ENCODE assay signal across 29 cellular contexts in genomic region chr9:97756991-97757390, GRCh38.
"Had no signal": no experiment of that assay in that cellular context is flagged by ENCODE, and none has a peak within 500 bp of the region (broad histone marks: within the 10 kb centered on the region; RNA-seq: fewer than 3 reads in every experiment).

No MANE protein-coding gene starts in this region.

- H3K4me3 ChIP-seq: ascending aorta had no signal

- H3K27ac ChIP-seq: ascending aorta, WERI-Rb-1 had no signal

- H3K27me3 ChIP-seq: ascending aorta had no signal

- H3K36me3 ChIP-seq: ascending aorta, WERI-Rb-1 had no signal

- FAIRE-seq: TTC549 had no signal

- H3K9me3 ChIP-seq: ascending aorta had no signal

- ATAC-seq: activated CD4-positive, alpha-beta T cell treated with anti-CD3 and anti-CD28 coated beads for 36 hours; activated CD4-positive, CD25-positive, alpha-beta regulatory T cell treated with anti-CD3 and anti-CD28 coated beads, Interleukin-2, amount 50 U/mL, for 24 hours; activated CD8-positive, alpha-beta memory T cell treated with anti-CD3 and anti-CD28 coated beads, Interleukin-2, amount 10 ng/mL, durations not matched to agents 7 days and 5 days; activated CD8-positive, alpha-beta T cell treated with anti-CD3 and anti-CD28 coated beads, Interleukin-2, amount 10 ng/mL, durations not matched to agents 7 days and 5 days; activated naive CD8-positive, alpha-beta T cell treated with anti-CD3 and anti-CD28 coated beads, Interleukin-2, amount 50 U/mL, for 24 hours; WTC11 had no signal

- DNase-seq: activated CD4-positive, alpha-beta memory T cell treated with anti-CD3 and anti-CD28 coated beads, Interleukin-2, amount 10 ng/mL, durations not matched to agents 7 days and 5 days; activated CD4-positive, alpha-beta T cell treated with anti-CD3 and anti-CD28 coated beads for 1 hour; activated CD4-positive, alpha-beta T cell treated with anti-CD3 and anti-CD28 coated beads for 36 hours; activated CD4-positive, alpha-beta T cell treated with anti-CD3 and anti-CD28 coated beads for 48 hours; activated CD4-positive, alpha-beta T cell treated with anti-CD3 and anti-CD28 coated beads, Interleukin-2, amount 10 ng/mL, durations not matched to agents 7 days and 5 days; activated CD4-positive, alpha-beta T cell treated with anti-CD3 and anti-CD28 coated beads, Interleukin-2, amount 50 U/mL, for 48 hours; activated CD4-positive, CD25-positive, alpha-beta regulatory T cell; activated CD8-positive, alpha-beta memory T cell treated with anti-CD3 and anti-CD28 coated beads for 24 hours; activated CD8-positive, alpha-beta memory T cell treated with anti-CD3 and anti-CD28 coated beads, Interleukin-2, amount 10 ng/mL, durations not matched to agents 7 days and 5 days; activated CD8-positive, alpha-beta memory T cell treated with anti-CD3 and anti-CD28 coated beads, Interleukin-2, amount 50 U/mL, for 48 hours; activated CD8-positive, alpha-beta T cell treated with anti-CD3 and anti-CD28 coated beads, Interleukin-2, amount 10 ng/mL, durations not matched to agents 7 days and 5 days; activated effector memory CD4-positive, alpha-beta T cell treated with Interleukin-2 at 50 U/mL for 16 hours; activated gamma-delta T cell; activated naive CD4-positive, alpha-beta T cell treated with anti-CD3 and anti-CD28 coated beads, Interleukin-2, amount 10 ng/mL, durations not matched to agents 7 days and 5 days; activated naive CD4-positive, alpha-beta T cell treated with Interleukin-2 at 50 U/mL for 16 hours; activated naive CD8-positive, alpha-beta T cell treated with anti-CD3 and anti-CD28 coated beads, Interleukin-2, amount 10 ng/mL, durations not matched to agents 7 days and 5 days; activated naive CD8-positive, alpha-beta T cell treated with anti-CD3 and anti-CD28 coated beads, Interleukin-2, amount 50 U/mL, for 24 hours; activated T-cell treated with anti-CD3 and anti-CD28 coated beads, Interleukin-2, amount 50 U/mL, for 24 hours; activated T-cell treated with anti-CD3 and anti-CD28 coated beads, Interleukin-2, amount 50 U/mL, for 48 hours; amygdala; anterior cingulate cortex; central memory CD4-positive, alpha-beta T cell; T-helper 2 cell; T-helper 9 cell; WERI-Rb-1 had no signal

- H3K4me1 ChIP-seq: ascending aorta had no signal
